8 cellular contexts compared by ENCODE assay signal in the genomic region with DNA sequence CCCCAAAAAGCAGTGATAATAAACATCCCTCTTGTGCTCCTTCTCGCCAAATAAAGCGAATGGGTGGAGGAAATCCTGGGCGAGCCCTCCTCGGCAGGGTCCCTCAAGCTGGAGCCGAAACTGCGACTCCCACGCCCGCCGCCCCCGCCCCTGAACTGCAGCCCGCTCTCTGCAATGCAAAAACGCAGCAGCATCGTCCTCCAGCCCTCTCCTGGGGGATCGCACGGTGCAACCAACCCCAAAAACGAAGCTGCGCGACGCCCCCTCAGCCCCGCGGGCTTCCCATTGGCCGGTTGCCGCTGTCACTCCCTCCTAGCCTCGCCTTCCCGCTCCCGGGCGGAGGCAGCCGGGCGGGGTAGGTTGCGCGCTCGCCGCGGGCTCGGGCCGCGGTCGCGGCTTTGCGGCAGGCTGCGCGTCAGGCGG. TPM values are rescaled to one million over a fixed set of nuclear protein-coding genes. Genes with fewer than 3 reads are reported as not detected.
A peak's percentile ranks its signal among the peaks of the same experiment; 100 is the strongest.
DNase-seq lines count a peak whose midpoint lies in the region; ATAC-seq and TF ChIP-seq lines count a peak whose summit lies in the region.

Gene TMCC2 (plus strand): TSS at position 363 of the 423 bp plus-strand sequence. CDS start 619 bp downstream, outside the sequence.

- no peaks in the 10 kb centered on the region for H3K36me3 Mint-ChIP-seq in nephron progenitor cell (ENCODE audit: low read depth)

- H3K27me3 ChIP-seq in SJSA1 (replicated peaks): no peaks in the 10 kb centered on the region

- H3K4me1 Mint-ChIP-seq in nephron progenitor cell: peaks cover 35% of the 10 kb centered on the region

- no peaks in the 10 kb centered on the region for H3K36me3 ChIP-seq in SJSA1

- H3K4me1 ChIP-seq in SJSA1 (replicated peaks): peaks cover 30% of the 10 kb centered on the region

- H3K4me3 Mint-ChIP-seq in nephron progenitor cell: peak within 1 kb of the TSS; percentile 90

- peak; percentile 77 for ATAC-seq in GM21576 (IDR thresholded peaks at IDR 0.05; ENCODE audit: unreplicated experiment)
- peak; percentile 88 for ATAC-seq in stimulated activated naive CD8-positive, alpha-beta T cell treated with anti-CD3 and anti-CD28 coated beads, Interleukin-15, Interleukin-2, amounts not matched to agents 100 U/mL and 50 U/mL, for 24 hours

- H3K9me3 Mint-ChIP-seq in nephron progenitor cell: no peaks in the 10 kb centered on the region

- DNase-seq in C1 segment of cervical spinal cord (lab: John Stamatoyannopoulos, UW) (peak; percentile 28 to 97 (median 90)), MV-4-11 (lab: John Stamatoyannopoulos, UW) (peak; percentile 36), SJSA1 (ENCODE audit: low read depth in 1 of 2, low spot score in 2 of 2) (peak; percentile 86 to 88), foreskin fibroblast (peak; percentile 88 to 97), nephron progenitor cell (peak; percentile 96)
- peak; percentile 68 for DNase-seq in activated gamma-delta T cell treated with anti-CD3 and anti-CD28 coated beads, Interleukin-2, amount 50 U/mL, for 16 hours (ENCODE audit: low read depth)
- DNase-seq in stimulated activated naive CD8-positive, alpha-beta T cell treated with anti-CD3 and anti-CD28 coated beads, Interleukin-15, Interleukin-2, amounts not matched to agents 100 U/mL and 50 U/mL, for 24 hours: peak; percentile 92

- H3K27ac Mint-ChIP-seq in nephron progenitor cell: no peak within 1 kb of the TSS

- no peak for TF ChIP-seq CTCF in foreskin fibroblast (IDR thresholded peaks at IDR 0.05; ENCODE audit: low read depth, low read length)
- TF ChIP-seq CTCF in nephron progenitor cell (IDR thresholded peaks at IDR 0.05): no peak

- H3K27me3 Mint-ChIP-seq in nephron progenitor cell (ENCODE audit: low read depth, poor library complexity): peaks cover 52% of the 10 kb centered on the region

- no peaks in the 10 kb centered on the region for H3K9me3 ChIP-seq in SJSA1 (replicated peaks)

- H3K4me3 ChIP-seq in SJSA1 (peak within 1 kb of the TSS; percentile 45), foreskin fibroblast (ENCODE audit: low read depth in 1 of 2, low read length in 2 of 2) (peak within 1 kb of the TSS; percentile 73 to 74)

- 0 out of 2 replicates have a peak within 1 kb of the TSS, but pooled peaks have one; percentile 9 for H3K27ac ChIP-seq in SJSA1

RNA-seq across cellular contexts. Expression of gene TMCC2, which starts in this region (rescaled TPM):
- total RNA-seq in SJSA1 (2014; rRNA removed; shearing (Covaris generic)): 8.2 and 10.3 TPM in 2 replicates

Comparison
In these comparisons a context has a peak if more than half of its experiments do, and no peak if none do; other contexts are left out.
1. Peak in every context shown above with its lines: DNase-seq, ATAC-seq, H3K4me3 ChIP-seq and H3K27ac ChIP-seq.
2. DNase-seq: peak in every context shown above with its lines; median percentile 96 in nephron progenitor cell; 92 in foreskin fibroblast; 92 in stimulated activated naive CD8-positive, alpha-beta T cell treated with anti-CD3 and anti-CD28 coated beads, Interleukin-15, Interleukin-2, amounts not matched to agents 100 U/mL and 50 U/mL, for 24 hours; 90 in C1 segment of cervical spinal cord; 87 in SJSA1; 68 in activated gamma-delta T cell treated with anti-CD3 and anti-CD28 coated beads, Interleukin-2, amount 50 U/mL, for 16 hours; 36 in MV-4-11.